ENCODE assay signal across 8 cellular contexts in the genomic region with DNA sequence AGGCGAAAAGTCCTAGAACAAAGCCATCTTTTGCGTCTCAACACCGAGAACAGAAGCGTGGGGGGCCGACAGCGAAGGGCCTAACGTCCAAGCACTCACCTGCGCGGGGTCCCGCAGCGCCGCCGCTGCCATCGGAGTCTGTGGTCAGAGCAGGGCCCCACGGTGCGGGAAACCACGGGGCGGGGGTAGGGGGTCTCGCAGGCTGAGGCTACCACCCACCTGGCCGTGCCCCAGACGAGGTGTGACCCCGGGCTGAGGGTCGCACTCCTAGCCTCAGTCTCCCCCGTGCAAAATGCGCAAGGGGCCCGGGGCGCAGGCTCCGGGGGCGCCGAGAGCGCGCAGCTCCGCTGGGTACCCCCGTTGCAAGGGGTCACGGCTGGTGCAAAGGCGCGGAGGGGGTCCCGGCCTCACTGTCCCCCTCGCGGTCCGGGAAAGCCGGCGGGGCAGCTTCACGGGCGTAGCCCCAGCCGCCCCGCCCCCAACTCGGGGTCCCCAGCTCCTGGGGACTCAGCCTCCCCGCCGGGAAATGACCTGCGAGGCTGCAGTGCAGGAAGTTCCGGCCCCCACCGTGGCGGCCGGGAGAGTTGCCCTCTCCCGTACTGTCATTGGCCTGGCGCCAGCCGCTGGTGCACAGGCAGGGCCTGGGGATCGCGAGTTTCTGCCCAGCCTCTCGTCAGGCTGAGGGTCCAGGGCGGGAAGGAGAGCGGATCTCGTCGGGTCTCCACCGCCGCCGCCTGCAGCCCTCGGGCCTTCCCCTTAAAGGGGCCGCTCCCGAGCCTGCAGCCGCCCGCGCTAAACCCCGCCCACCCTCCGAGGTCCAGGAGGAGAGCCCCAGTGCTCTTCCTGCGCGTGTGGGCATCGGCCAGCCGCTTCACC.
DNase-seq lines count a peak whose midpoint lies in the region; ATAC-seq and TF ChIP-seq lines count a peak whose summit lies in the region.

A gene (minus strand): TSS at position 699 of the 876 bp plus-strand sequence. CDS start 567 bp downstream, at position 132.

- H3K36me3 ChIP-seq in HAP-1 (replicated peaks) = peaks cover 9% of the 10 kb centered on the region

- DNase-seq in EL = peak; percentile 63
- DNase-seq in HAP-1 (ENCODE audit: low spot score in 2 of 2) = peak; percentile 58 to 85
- DNase-seq in NCI-H128 (lab: John Stamatoyannopoulos, UW; ENCODE audit: unreplicated experiment) = peak; percentile 5
- peak; percentile 39 for DNase-seq in choroid plexus epithelial cell (ENCODE audit: low read depth)
- peak; percentile 57 for DNase-seq in kidney tubule cell (ENCODE audit: low spot score)
- DNase-seq in stimulated activated CD4-positive, alpha-beta T cell treated with anti-CD3 and anti-CD28 coated beads, Interleukin-1b, Interleukin-23, amount 100 ng/mL, for 24 hours (ENCODE audit: low read depth in 4 of 4, low spot score in 1 of 4) = peak in 3 of 4 experiments; percentile 7 to 46 (median 25)

- TF ChIP-seq CTCF in WI38 (IDR thresholded peaks at IDR 0.05; ENCODE audit: low read depth, low read length) (no peak), choroid plexus epithelial cell (conservative IDR thresholded peaks at IDR 0.05; ENCODE audit: low read depth, low read length) (no peak)

- in situ Hi-C loops in HAP-1 (cut with MboI; ENCODE audit: low sequenced_read_pairs) = no loop called here

- H3K4me1 ChIP-seq in HAP-1 = no peaks in the 10 kb centered on the region; the same call in 1 of the 2 replicates

- peaks cover 9% of the 10 kb centered on the region for H3K9me3 ChIP-seq in HAP-1

- H3K27me3 ChIP-seq in HAP-1 (ENCODE audit: low read depth) = no peaks in the 10 kb centered on the region

- ATAC-seq in GM18861 (IDR thresholded peaks at IDR 0.05; ENCODE audit: unreplicated experiment) = no peak

- H3K4me3 ChIP-seq in HAP-1 (peak within 1 kb of the TSS; percentile 47), WI38 (ENCODE audit: low read depth, low read length) (peak within 1 kb of the TSS; percentile 86), choroid plexus epithelial cell (ENCODE audit: low read depth, low read length) (peak within 1 kb of the TSS; percentile 81)

Comparison
In these comparisons a context has a peak if more than half of its experiments do, and no peak if none do; other contexts are left out.
1. DNase-seq: peak in every context shown above with its lines; median percentile 72 in HAP-1; 63 in EL; 57 in kidney tubule cell; 39 in choroid plexus epithelial cell; 25 in stimulated activated CD4-positive, alpha-beta T cell treated with anti-CD3 and anti-CD28 coated beads, Interleukin-1b, Interleukin-23, amount 100 ng/mL, for 24 hours; 5 in NCI-H128.